In genomic region chr2:173978447-173978846, GRCh38 we compare ENCODE assay signal across 1 cellular context.
TF ChIP-seq lines count a peak whose summit lies in the region.

No MANE protein-coding gene starts in this region.

TF ChIP-seq in GM12878, 131 proteins besides CTCF, POLR2A, EP300 and RAD21:
- TF ChIP-seq PRDM15 (CRISPR knock-in tag; IDR thresholded peaks at IDR 0.05) (no peak), PKNOX1 (IDR thresholded peaks at IDR 0.05) (no peak), KDM1A (IDR thresholded peaks at IDR 0.05; ENCODE audit: borderline replicate concordance) (no peak), IRF3 (IDR thresholded peaks at IDR 0.05) (no peak), NKRF (conservative IDR thresholded peaks at IDR 0.05) (no peak)
